Comparison of ENCODE assay signal across 21 cellular contexts in the genomic region with DNA sequence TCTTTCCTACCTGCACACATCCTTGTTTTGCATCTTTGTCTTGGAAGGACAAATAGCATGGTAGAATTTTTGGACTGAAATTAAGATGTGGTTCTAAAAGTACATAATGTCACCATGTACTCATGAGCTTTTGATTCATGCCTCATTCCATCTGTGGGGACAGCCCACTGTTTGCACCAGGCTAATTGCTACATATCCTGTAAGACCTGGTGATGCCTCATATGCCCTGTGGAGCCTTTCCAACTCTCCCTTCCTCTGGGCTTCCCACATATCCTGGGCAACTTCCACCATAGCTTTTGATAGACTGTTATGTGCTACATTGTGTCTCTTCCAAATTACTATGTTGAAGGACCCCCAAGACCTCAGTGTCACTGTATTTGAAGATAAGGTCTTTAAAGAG.
"Had no signal": no experiment of that assay in that cellular context is flagged by ENCODE, and none has a peak within 500 bp of the region (broad histone marks: within the 10 kb centered on the region; RNA-seq: fewer than 3 reads in every experiment).

No MANE protein-coding gene starts in this region.

- DNase-seq: activated B cell treated with CpG ODN at 0.5 μM for 24 hours; activated CD4-positive, alpha-beta T cell treated with anti-CD3 and anti-CD28 coated beads for 48 hours; activated CD8-positive, alpha-beta T cell treated with anti-CD3 and anti-CD28 coated beads for 36 hours; activated effector memory CD4-positive, alpha-beta T cell treated with anti-CD3 and anti-CD28 coated beads, Interleukin-2, amount 50 U/mL, for 16 hours; activated T-cell treated with anti-CD3 and anti-CD28 coated beads, Interleukin-2, amount 50 U/mL, for 4 hours; adrenal gland; central memory CD4-positive, alpha-beta T cell; effector CD8-positive, alpha-beta T cell; kidney; nucleus accumbens; posterior cingulate gyrus; retina; stimulated activated CD4-positive, alpha-beta T cell treated with anti-CD3 and anti-CD28 coated beads, Interleukin-2, amount 100 ng/mL, for 48 hours; stimulated activated naive CD4-positive, alpha-beta T cell; substantia nigra; T-helper 2 cell; transverse colon had no signal

- H3K27me3 Mint-ChIP-seq: natural killer cell treated with Interleukin-12 subunit alpha and Interleukin-12 subunit beta and Interleukin-15 and Interleukin-18, amount 100 ng/mL, for 72 hours had no signal

- H3K4me3 Mint-ChIP-seq: activated B cell treated with CpG ODN at 0.5 μM for 24 hours; activated CD8-positive, alpha-beta T cell treated with anti-CD3 and anti-CD28 coated beads for 36 hours; activated naive CD4-positive, alpha-beta T cell treated with anti-CD3 and anti-CD28 coated beads, Interleukin-2, amount 50 U/mL, for 24 hours; activated T-cell treated with anti-CD3 and anti-CD28 coated beads, Interleukin-2, amount 50 U/mL, for 4 hours; natural killer cell treated with Interleukin-12 subunit alpha and Interleukin-12 subunit beta and Interleukin-15 and Interleukin-18, amount 100 ng/mL, for 72 hours had no signal

- H3K36me3 ChIP-seq: adrenal gland, transverse colon, vagina had no signal

- H3K9me3 Mint-ChIP-seq: activated B cell treated with CpG ODN at 0.5 μM for 24 hours; natural killer cell treated with Interleukin-12 subunit alpha and Interleukin-12 subunit beta and Interleukin-15 and Interleukin-18, amount 100 ng/mL, for 72 hours had no signal

- H3K27ac ChIP-seq: adrenal gland, coronary artery, transverse colon, vagina had no signal

- ATAC-seq: activated CD8-positive, alpha-beta T cell treated with anti-CD3 and anti-CD28 coated beads for 36 hours; activated T-cell treated with anti-CD3 and anti-CD28 coated beads, Interleukin-2, amount 50 U/mL, for 4 hours; natural killer cell treated with Interleukin-12 subunit alpha and Interleukin-12 subunit beta and Interleukin-15 and Interleukin-18, amount 100 ng/mL, for 72 hours had no signal

- H3K27ac Mint-ChIP-seq: activated B cell treated with CpG ODN at 0.5 μM for 24 hours; activated CD8-positive, alpha-beta T cell treated with anti-CD3 and anti-CD28 coated beads for 36 hours; activated naive CD4-positive, alpha-beta T cell treated with anti-CD3 and anti-CD28 coated beads, Interleukin-2, amount 50 U/mL, for 24 hours had no signal

- H3K4me1 Mint-ChIP-seq: activated B cell treated with CpG ODN at 0.5 μM for 24 hours; activated naive CD4-positive, alpha-beta T cell treated with anti-CD3 and anti-CD28 coated beads, Interleukin-2, amount 50 U/mL, for 24 hours had no signal

- H3K4me1 ChIP-seq: adrenal gland, transverse colon had no signal

- H3K36me3 Mint-ChIP-seq: activated naive CD4-positive, alpha-beta T cell treated with anti-CD3 and anti-CD28 coated beads, Interleukin-2, amount 50 U/mL, for 24 hours had no signal

- H3K4me3 ChIP-seq: adrenal gland, coronary artery, transverse colon, vagina had no signal

- H3K27me3 ChIP-seq: transverse colon, vagina had no signal
